In genomic region chr19:43555185-43555770, GRCh38 we compare ENCODE assay signal across 8 cellular contexts. TPM values are rescaled to one million over a fixed set of nuclear protein-coding genes. Genes with fewer than 3 reads are reported as not detected.
DNase-seq lines count a peak whose midpoint lies in the region; ATAC-seq and TF ChIP-seq lines count a peak whose summit lies in the region.

No MANE protein-coding gene starts in this region.

- no peak overlapping the region for H3K4me3 ChIP-seq in AG10803 (ENCODE audit: low read length)

- DNase-seq in AG10803 (ENCODE audit: low read depth), result peak; percentile 68
- peak; percentile 26 for DNase-seq in NCI-H774 (lab: John Stamatoyannopoulos, UW)
- peak; percentile 85 to 89 for DNase-seq in activated CD4-positive, alpha-beta T cell treated with anti-CD3 and anti-CD28 coated beads, Interleukin-2, amount 50 U/mL, for 48 hours
- peak; percentile 57 to 76 for DNase-seq in dermis microvascular lymphatic vessel endothelial cell (ENCODE audit: low read depth in 2 of 2)
- peak; percentile 77 to 81 for DNase-seq in memory B cell (ENCODE audit: low spot score in 2 of 2)
- DNase-seq in stimulated activated CD8-positive, alpha-beta memory T cell treated with anti-CD3 and anti-CD28 coated beads, Interleukin-2, amount 100 ng/mL, for 48 hours (ENCODE audit: low read depth in 2 of 2), result peak; percentile 61 to 73

- H3K9me3 Mint-ChIP-seq in memory B cell, result no peaks in the 10 kb centered on the region

- no peak overlapping the region for H3K27ac Mint-ChIP-seq in memory B cell

- no peak overlapping the region for H3K4me3 Mint-ChIP-seq in memory B cell

- H3K36me3 Mint-ChIP-seq in memory B cell, result peaks cover 26% of the 10 kb centered on the region

- no peaks in the 10 kb centered on the region for H3K27me3 Mint-ChIP-seq in memory B cell

- peak; percentile 90 for TF ChIP-seq CTCF in AG10803 (conservative IDR thresholded peaks at IDR 0.05; ENCODE audit: low read length)

- peak; percentile 71 for ATAC-seq in GM21619 (IDR thresholded peaks at IDR 0.05; ENCODE audit: unreplicated experiment)
- ATAC-seq in memory B cell (ENCODE audit: low read depth), result peak; percentile 95
- ATAC-seq in GM18520 (IDR thresholded peaks at IDR 0.05; ENCODE audit: unreplicated experiment), result no peak

- H3K4me1 Mint-ChIP-seq in memory B cell, result peaks cover 9% of the 10 kb centered on the region

RNA-seq across cellular contexts. Expression of gene XRCC1, which starts 20.0 kb away (rescaled TPM):
- total RNA-seq in dermis microvascular lymphatic vessel endothelial cell, result 13.6 and 17.1 TPM in 2 replicates

RNA-seq across cellular contexts. Expression of gene PINLYP, which starts 20.3 kb away (rescaled TPM):
- 4.2 and 4.5 TPM in 2 replicates for total RNA-seq in dermis microvascular lymphatic vessel endothelial cell

RNA-seq across cellular contexts. Expression of gene ZNF575, which starts 22.3 kb away (rescaled TPM):
- under 0.01 and 0.13 TPM in 2 replicates for total RNA-seq in dermis microvascular lymphatic vessel endothelial cell

RNA-seq across cellular contexts. Expression of gene ETHE1, which starts 28.3 kb away (rescaled TPM):
- 85.6 and 187 TPM in 2 replicates for total RNA-seq in dermis microvascular lymphatic vessel endothelial cell

RNA-seq across cellular contexts. Expression of gene IRGQ, which starts 40.7 kb away (rescaled TPM):
- 18.5 and 28.3 TPM in 2 replicates for total RNA-seq in dermis microvascular lymphatic vessel endothelial cell

Comparison
In these comparisons a context has a peak if more than half of its experiments do, and no peak if none do; other contexts are left out.
1. DNase-seq: peak in every context shown above with its lines; median percentile 87 in activated CD4-positive, alpha-beta T cell treated with anti-CD3 and anti-CD28 coated beads, Interleukin-2, amount 50 U/mL, for 48 hours; 79 in memory B cell; 68 in AG10803; 67 in stimulated activated CD8-positive, alpha-beta memory T cell treated with anti-CD3 and anti-CD28 coated beads, Interleukin-2, amount 100 ng/mL, for 48 hours; 66 in dermis microvascular lymphatic vessel endothelial cell; 26 in NCI-H774.